ENCODE assay signal across 23 cellular contexts in genomic region chr3:13213911-13214846, GRCh38.
DNase-seq lines count a peak whose midpoint lies in the region; ATAC-seq, FAIRE-seq and TF ChIP-seq lines count a peak whose summit lies in the region.
"Had no signal": no experiment of that assay in that cellular context is flagged by ENCODE, and none has a peak within 500 bp of the region (broad histone marks: within the 10 kb centered on the region; RNA-seq: fewer than 3 reads in every experiment).

No MANE protein-coding gene starts in this region.

- CTCF ChIA-PET in HepG2 (lab: Yijun Ruan, JAX; ENCODE audit: low intra/inter-chr PET ratio, low total read pairs), result no interaction called here
- CTCF ChIA-PET in WTC11 (lab: Charles Lee), result interaction anchor here (1.0 to 4.1 kb wide), 3 partner anchors 15 to 122 kb away, joined by 3 to 12 read pairs (median 6); no protein-coding TSS in a partner anchor

- TF ChIP-seq CTCF in right lobe of liver (IDR thresholded peaks at IDR 0.05) (no peak), HepG2 (CRISPR knock-in tag; IDR thresholded peaks at IDR 0.05) (no peak), WTC11 (IDR thresholded peaks at IDR 0.05) (no peak), lower lobe of right lung (IDR thresholded peaks at IDR 0.05) (no peak)

- TF ChIP-seq RAD21 in HepG2 (CRISPR knock-in tag; IDR thresholded peaks at IDR 0.05), result no peak

- intact Hi-C loops in right lobe of liver (cut with DNase I), result no loop called here
- intact Hi-C loops in HepG2 (cut with micrococcal nuclease; ENCODE audit: unreplicated experiment), result no loop called here
- intact Hi-C loops in lower lobe of right lung (cut with DNase I), result no loop called here

- POLR2A ChIA-PET in HepG2 (lab: Yijun Ruan, JAX), result no interaction called here
- POLR2A ChIA-PET in WTC11 (lab: Charles Lee), result no interaction called here

- H3K27ac ChIP-seq in right lobe of liver (no peak overlapping the region), HepG2 (ENCODE audit: extremely low read length, insufficient read depth, low read length) (no peak overlapping the region), lower lobe of right lung (no peak overlapping the region)

- no peaks in the 10 kb centered on the region for H3K36me3 Mint-ChIP-seq in WTC11

- H3K4me3 ChIP-seq in right lobe of liver, result no peak overlapping the region
- no peak overlapping the region for H3K4me3 ChIP-seq in HepG2 (replicated peaks in 1 of 3; ENCODE audit: insufficient read depth in 1 of 3, low read depth in 2 of 3, low read length in 3 of 3)
- H3K4me3 ChIP-seq in lower lobe of right lung, result no peak overlapping the region

- no peak for TF ChIP-seq EP300 in HepG2 (IDR thresholded peaks at IDR 0.05; ENCODE audit: low read depth in 2 of 2, low read length in 2 of 2)
- no peak for TF ChIP-seq EP300 in HepG2 (CRISPR knock-in tag; IDR thresholded peaks at IDR 0.05; ENCODE audit: borderline replicate concordance)

- peaks cover 4% of the 10 kb centered on the region; the same call in 1 of the 2 replicates for H3K4me1 Mint-ChIP-seq in WTC11

- no peaks in the 10 kb centered on the region for H3K79me2 ChIP-seq in HepG2 (ENCODE audit: insufficient read depth, low read length)

- in situ Hi-C loops in HepG2 (cut with HindIII; ENCODE audit: extremely low pct_ligation_motif_present, low pct_unique_long_range_greater_than_20kb), result no loop called here

- BruUV-seq in HepG2 (replicated peaks; lab: Mats Ljungman, UMichigan), result no TSS peak

- no peaks in the 10 kb centered on the region for H3K27me3 Mint-ChIP-seq in WTC11 (ENCODE audit: low read depth)

- no peak for FAIRE-seq in HepG2 (lab: Jason Lieb, UNC)
- FAIRE-seq: GM12892, GM18507 had no signal

- H3K27me3 ChIP-seq in right lobe of liver, result no peaks in the 10 kb centered on the region
- no peaks in the 10 kb centered on the region for H3K27me3 ChIP-seq in HepG2 (ENCODE audit: control insufficient read depth in 1 of 2, insufficient read depth in 2 of 2, low read length in 2 of 2)
- peaks cover 3% of the 10 kb centered on the region for H3K27me3 ChIP-seq in lower lobe of right lung (ENCODE audit: low read depth)

- H2AFZ ChIP-seq in HepG2 (ENCODE audit: low read length), result no peak overlapping the region

- 94% methylated on average over 6 of the region's 26 CpGs for whole genome bisulfite sequencing in right lobe of liver (ENCODE audit: insufficient coverage, low coverage, low lambda C conversion rate, missing lambda C conversion rate)
- 97% methylated on average over 18 of the region's 26 CpGs for WGBS in HepG2 (ENCODE audit: low lambda C conversion rate)

- H3K9me3 ChIP-seq in right lobe of liver (no peaks in the 10 kb centered on the region), HepG2 (ENCODE audit: low read length) (no peaks in the 10 kb centered on the region), lower lobe of right lung (no peaks in the 10 kb centered on the region)

- DNase-seq in right lobe of liver, result peak in 2 of 3 donors; percentile 11 to 37
- DNase-seq in HepG2 (ENCODE audit: low spot score), result no peak
- DNase-seq in WTC11 (ENCODE audit: low spot score), result no peak
- peak; percentile 44 for DNase-seq in lower lobe of right lung
- no peak for DNase-seq in iPS-NIHi7 (ENCODE audit: extremely low spot score)
- no peak for DNase-seq in NCI-H2171 treated with DMSO at 0.1 percent for 48 hours (lab: John Stamatoyannopoulos, UW)
- DNase-seq: AML-193; DMS153; EL; GOT3; HFFc6; KBM-7; NCI-H2107; NCI-H345; NCI-H526; NK-92 treated with Interleukin-12 subunit alpha and Interleukin-12 subunit beta, amount 100 ng/mL, for 24 hours; OCI-M1; SIG-M5; T-helper 1 cell had no signal

- no peak overlapping the region for H3K4me2 ChIP-seq in HepG2 (ENCODE audit: low read depth, low read length)

- TF ChIP-seq POLR2A in right lobe of liver (IDR thresholded peaks at IDR 0.05), result no peak
- no peak for TF ChIP-seq POLR2A in HepG2 (IDR thresholded peaks at IDR 0.05; ENCODE audit: insufficient read depth in 1 of 2, low read depth in 2 of 2, low read length in 2 of 2)

- no peaks in the 10 kb centered on the region for H3K9me3 Mint-ChIP-seq in WTC11
- H3K9me3 Mint-ChIP-seq: HFFc6 had no signal

- no peaks in the 10 kb centered on the region for H4K20me1 ChIP-seq in HepG2 (ENCODE audit: insufficient read depth, low read length)

- ATAC-seq in right lobe of liver (no peak), HepG2 (no peak), WTC11 (no peak), lower lobe of right lung (no peak), GM18868 (IDR thresholded peaks at IDR 0.05; ENCODE audit: unreplicated experiment) (no peak)
- ATAC-seq: SK-N-SH treated with all-trans-retinoic acid at 6 μM for 48 hours had no signal

- H3K4me3 Mint-ChIP-seq in WTC11, result no peak overlapping the region
- H3K4me3 Mint-ChIP-seq: HFFc6 had no signal

- H3K9ac ChIP-seq in HepG2 (ENCODE audit: insufficient read depth, low read depth, low read length), result no peak overlapping the region

- H3K36me3 ChIP-seq in right lobe of liver (no peaks in the 10 kb centered on the region), HepG2 (replicated peaks in 1 of 2; ENCODE audit: control insufficient read depth in 1 of 2, insufficient read depth in 2 of 2, low read length in 2 of 2) (peaks cover 2 to 27% of the 10 kb centered on the region in 2 experiments; a peak in 1 of 5 replicates), lower lobe of right lung (no peaks in the 10 kb centered on the region)

- H3K27ac Mint-ChIP-seq in WTC11, result peak overlapping the region; percentile 77
- H3K27ac Mint-ChIP-seq: HFFc6 had no signal

- H3K4me1 ChIP-seq in right lobe of liver (peaks cover 0 to 15% (median 0%) of the 10 kb centered on the region in 4 donors), HepG2 (ENCODE audit: insufficient read depth, low read length) (no peaks in the 10 kb centered on the region), lower lobe of right lung (no peaks in the 10 kb centered on the region)

TF ChIP-seq in HepG2, 621 proteins besides CTCF, POLR2A, EP300 and RAD21 (continues in another document):
- TF ChIP-seq FOSL1 (CRISPR knock-in tag; IDR thresholded peaks at IDR 0.05; ENCODE audit: borderline replicate concordance) (no peak), CSRNP2 (CRISPR knock-in tag; conservative IDR thresholded peaks at IDR 0.05; ENCODE audit: low read depth) (no peak), SOX5 (CRISPR knock-in tag; IDR thresholded peaks at IDR 0.05; ENCODE audit: borderline replicate concordance) (no peak), HES4 (CRISPR knock-in tag; IDR thresholded peaks at IDR 0.05; ENCODE audit: borderline replicate concordance) (no peak), ZFP1 (CRISPR knock-in tag; IDR thresholded peaks at IDR 0.05) (no peak), PREB (CRISPR knock-in tag; IDR thresholded peaks at IDR 0.05) (no peak), NFE2 (CRISPR knock-in tag; IDR thresholded peaks at IDR 0.05) (no peak)

TF ChIP-seq in WTC11, 78 proteins besides CTCF, POLR2A, EP300 and RAD21 (continues in another document):
- TF ChIP-seq ZNF671 (CRISPR knock-in tag; IDR thresholded peaks at IDR 0.05) (no peak), ZNF512 (CRISPR knock-in tag; IDR thresholded peaks at IDR 0.05; ENCODE audit: borderline replicate concordance) (no peak), ZNF317 (CRISPR knock-in tag; IDR thresholded peaks at IDR 0.05; ENCODE audit: borderline replicate concordance, low read depth) (no peak), IRF1 (CRISPR knock-in tag; IDR thresholded peaks at IDR 0.05) (no peak), EMX1 (CRISPR knock-in tag; IDR thresholded peaks at IDR 0.05) (no peak), STAT6 (CRISPR knock-in tag; conservative IDR thresholded peaks at IDR 0.05; ENCODE audit: low read depth) (no peak), ATF1 (CRISPR knock-in tag; IDR thresholded peaks at IDR 0.05) (no peak), KAT7 (CRISPR knock-in tag; IDR thresholded peaks at IDR 0.05; ENCODE audit: borderline replicate concordance) (no peak), ZNF416 (CRISPR knock-in tag; IDR thresholded peaks at IDR 0.05) (no peak), SOX15 (CRISPR knock-in tag; IDR thresholded peaks at IDR 0.05) (no peak)

Comparison
In these comparisons a context has a peak if more than half of its experiments do, and no peak if none do; other contexts are left out.
1. DNase-seq: peak in right lobe of liver (2 of 3) and lower lobe of right lung (single experiment); none in HepG2 (single experiment), WTC11 (single experiment), iPS-NIHi7 (single experiment) and NCI-H2171 treated with DMSO at 0.1 percent for 48 hours (single experiment).